Comparison of ENCODE assay signal across 12 cellular contexts in genomic region chr5:178115136-178115834, GRCh38. TPM values are rescaled to one million over a fixed set of nuclear protein-coding genes. Genes with fewer than 3 reads are reported as not detected.
DNase-seq lines count a peak whose midpoint lies in the region; TF ChIP-seq lines count a peak whose summit lies in the region.
"Had no signal": no experiment of that assay in that cellular context is flagged by ENCODE, and none has a peak within 500 bp of the region (broad histone marks: within the 10 kb centered on the region; RNA-seq: fewer than 3 reads in every experiment).

No MANE protein-coding gene starts in this region.

- no peak for TF ChIP-seq CTCF in neural crest cell (conservative IDR thresholded peaks at IDR 0.05)

- H3K27me3 Mint-ChIP-seq in neural crest cell (ENCODE audit: low read depth): peaks cover 51% of the 10 kb centered on the region

- peak overlapping the region; percentile 97 for H3K27ac ChIP-seq in HUES64 (ENCODE audit: low read depth, low read length)
- H3K27ac ChIP-seq in cingulate gyrus (ENCODE audit: low read depth, low read length): peak overlapping the region; percentile 10

- H3K9ac ChIP-seq in ES-I3 (ENCODE audit: low read depth, low read length) (peak overlapping the region; percentile 60), HUES64 (ENCODE audit: low read depth, low read length) (peak overlapping the region; percentile 81)

- H3K36me3 Mint-ChIP-seq in neural crest cell (ENCODE audit: low read depth): no peaks in the 10 kb centered on the region

- H3K9me3 Mint-ChIP-seq in neural crest cell: no peaks in the 10 kb centered on the region

- 9% methylated on average over 13 of the region's 13 CpGs for WGBS in HUES64

- H3K4me3 ChIP-seq in HUES64 (ENCODE audit: low read length): peak overlapping the region; percentile 90

- H3K27me3 ChIP-seq in HUES64 (ENCODE audit: insufficient read depth, low read length): peaks cover 5% of the 10 kb centered on the region; the same call in 1 of the 2 replicates

- DNase-seq in neural crest cell (ENCODE audit: low read depth, low spot score) (no peak), AG08396 (ENCODE audit: low spot score) (no peak), NK-92 (lab: John Stamatoyannopoulos, UW; ENCODE audit: unreplicated experiment) (no peak), NCI-H1930 (lab: John Stamatoyannopoulos, UW) (no peak), NCI-H1436 treated with DMSO at 0.1 percent for 48 hours (lab: John Stamatoyannopoulos, UW) (no peak)
- DNase-seq: amniotic stem cell, DND-41, foreskin melanocyte, NCI-H2081 treated with DMSO at 0.1 percent for 48 hours had no signal

- H3K27ac Mint-ChIP-seq in neural crest cell (ENCODE audit: unreplicated experiment): no peak overlapping the region

- peaks cover 32% of the 10 kb centered on the region for H3K4me1 Mint-ChIP-seq in neural crest cell

- H3K9me3 ChIP-seq in ES-I3 (ENCODE audit: control insufficient read depth, insufficient read depth, low read length) (no peaks in the 10 kb centered on the region), HUES64 (ENCODE audit: insufficient read depth, low read depth, low read length) (peaks cover 5% of the 10 kb centered on the region; the same call in 1 of the 2 replicates)

- H3K36me3 ChIP-seq in ES-I3 (ENCODE audit: insufficient read depth, low read length): no peaks in the 10 kb centered on the region
- peaks cover 10% of the 10 kb centered on the region; the same call in 1 of the 2 replicates for H3K36me3 ChIP-seq in HUES64 (ENCODE audit: insufficient read depth, low read length)

- peaks cover 28% of the 10 kb centered on the region for H3K4me1 ChIP-seq in ES-I3 (ENCODE audit: insufficient read depth, low read length)
- H3K4me1 ChIP-seq in HUES64 (ENCODE audit: insufficient read depth, low read length): peaks cover 25% of the 10 kb centered on the region

- H3K4me3 Mint-ChIP-seq in neural crest cell: peak overlapping the region; percentile 85

RNA-seq across cellular contexts. Expression of gene N4BP3, which starts 2.0 kb away (rescaled TPM):
- 15.7 TPM for polyA plus RNA-seq in HUES64 (2013, experiment 1 of 2)
- 15.7 TPM for polyA plus RNA-seq in HUES64 (2013, experiment 2 of 2)
- total RNA-seq in neural crest cell: 1.3 and 1.4 TPM in 2 replicates

RNA-seq across cellular contexts. Expression of gene RMND5B, which starts 15.5 kb away (rescaled TPM):
- 39.8 TPM for polyA plus RNA-seq in HUES64 (2013, experiment 1 of 2)
- polyA plus RNA-seq in HUES64 (2013, experiment 2 of 2): 42.5 TPM
- 42.4 and 43.5 TPM in 2 replicates for total RNA-seq in neural crest cell

RNA-seq across cellular contexts. Expression of gene NHP2, which starts 38.4 kb away (rescaled TPM):
- polyA plus RNA-seq in HUES64 (2013, experiment 1 of 2): 215 TPM
- polyA plus RNA-seq in HUES64 (2013, experiment 2 of 2): 188 TPM
- total RNA-seq in neural crest cell: 169 and 174 TPM in 2 replicates
